In genomic region chr11:76700177-76701100, GRCh38 we compare ENCODE assay signal across 1 cellular context.
A peak's percentile ranks its signal among the peaks of the same experiment; 100 is the strongest.
TF ChIP-seq lines count a peak whose summit lies in the region.

No MANE protein-coding gene starts in this region.

TF ChIP-seq in endothelial cell of umbilical vein, 7 proteins besides CTCF, POLR2A, EP300 and RAD21 (continued from another document):
- TF ChIP-seq POLR2AphosphoS5 (IDR thresholded peaks at IDR 0.05; ENCODE audit: insufficient read depth, low read depth, low read length): peak; percentile 93
- TF ChIP-seq FOS (IDR thresholded peaks at IDR 0.05; ENCODE audit: borderline replicate concordance, insufficient read depth, low read length): peak; percentile 97
